Comparison of ENCODE assay signal across 29 cellular contexts in the genomic region with DNA sequence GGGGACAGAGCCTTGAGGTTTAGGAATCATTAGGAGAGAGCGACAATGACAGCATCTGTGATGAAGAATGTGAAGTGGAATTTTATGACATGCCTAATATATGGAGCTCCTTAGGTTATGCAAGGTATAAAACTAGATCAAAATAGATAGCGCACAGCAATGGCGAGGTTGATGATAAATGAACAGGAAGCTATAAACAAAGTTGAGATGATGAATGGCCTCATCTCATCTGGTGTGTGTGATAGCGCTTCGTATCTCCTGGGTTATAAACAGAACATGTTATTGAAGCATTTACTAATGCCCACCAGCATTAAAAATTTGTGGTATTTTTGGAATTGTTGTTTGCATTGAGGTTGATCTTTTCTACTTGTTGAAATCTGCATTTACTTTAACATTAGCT.
"Had no signal": no experiment of that assay in that cellular context is flagged by ENCODE, and none has a peak within 500 bp of the region (broad histone marks: within the 10 kb centered on the region; RNA-seq: fewer than 3 reads in every experiment).

No MANE protein-coding gene starts in this region.

- H3K4me1 ChIP-seq: colonic mucosa, foreskin keratinocyte, gastroesophageal sphincter, lower lobe of right lung had no signal

- H3K4me2 ChIP-seq: hepatocyte had no signal

- H3K36me3 Mint-ChIP-seq: naive B cell; naive thymus-derived CD8-positive, alpha-beta T cell had no signal

- H3K27me3 ChIP-seq: colonic mucosa, esophagus muscularis mucosa, foreskin keratinocyte, gastroesophageal sphincter, heart left ventricle, hepatocyte had no signal

- H3K79me2 ChIP-seq: hepatocyte had no signal

- H3K27ac Mint-ChIP-seq: dendritic cell treated with granulocyte-macrophage colony-stimulating factor and Interleukin-4, amounts not matched to agents 40 ng/mL and 50 ng/mL, for 4 days; effector memory CD8-positive, alpha-beta T cell; endodermal cell; immature natural killer cell; mesothelial cell of epicardium; naive thymus-derived CD8-positive, alpha-beta T cell had no signal

- H3K27me3 Mint-ChIP-seq: dendritic cell treated with granulocyte-macrophage colony-stimulating factor and Interleukin-4, amounts not matched to agents 40 ng/mL and 50 ng/mL, for 4 days; effector memory CD8-positive, alpha-beta T cell; naive B cell; naive thymus-derived CD8-positive, alpha-beta T cell had no signal

- ATAC-seq: effector memory CD8-positive, alpha-beta T cell; foreskin keratinocyte; gastroesophageal sphincter; heart left ventricle; left colon; left lobe of liver; lower lobe of right lung; mucosa of descending colon; naive thymus-derived CD8-positive, alpha-beta T cell had no signal

- H3K4me1 Mint-ChIP-seq: endodermal cell; immature natural killer cell; mesothelial cell of epicardium; naive B cell; naive thymus-derived CD8-positive, alpha-beta T cell had no signal

- H3K4me3 Mint-ChIP-seq: dendritic cell treated with granulocyte-macrophage colony-stimulating factor and Interleukin-4, amounts not matched to agents 40 ng/mL and 50 ng/mL, for 4 days; effector memory CD8-positive, alpha-beta T cell; endodermal cell; immature natural killer cell; mesothelial cell of epicardium; naive B cell; naive thymus-derived CD8-positive, alpha-beta T cell had no signal

- H3K9me3 Mint-ChIP-seq: dendritic cell treated with granulocyte-macrophage colony-stimulating factor and Interleukin-4, amounts not matched to agents 40 ng/mL and 50 ng/mL, for 4 days; effector memory CD8-positive, alpha-beta T cell; immature natural killer cell; naive thymus-derived CD8-positive, alpha-beta T cell had no signal

- H2AFZ ChIP-seq: hepatocyte had no signal

- H3K4me3 ChIP-seq: colonic mucosa, esophagus muscularis mucosa, gastroesophageal sphincter, heart left ventricle, hepatocyte, left ventricle myocardium inferior, lower lobe of right lung, mucosa of descending colon had no signal

- H3K9me3 ChIP-seq: colonic mucosa, esophagus muscularis mucosa, gastroesophageal sphincter, lower lobe of right lung, mucosa of descending colon had no signal

- H3K36me3 ChIP-seq: colonic mucosa, heart left ventricle, left ventricle myocardium inferior, lower lobe of right lung had no signal

- FAIRE-seq: endometrium, frontal cortex, kidney had no signal

- H3K27ac ChIP-seq: colonic mucosa, epithelial cell of prostate, esophagus muscularis mucosa, foreskin keratinocyte, heart left ventricle, hepatocyte, left ventricle myocardium inferior, lower lobe of right lung had no signal

- DNase-seq: colonic mucosa; cortex of kidney; effector CD8-positive, alpha-beta T cell; effector memory CD8-positive, alpha-beta T cell; endodermal cell; erythroblast; foreskin keratinocyte; heart left ventricle; hypothalamus; immature natural killer cell; islet precursor cell; kidney; kidney glomerular epithelial cell; left colon; left ventricle myocardium inferior; lower lobe of right lung; mesenchymal stem cell; mucosa of descending colon; naive B cell; naive thymus-derived CD8-positive, alpha-beta T cell had no signal
